ENCODE assay signal across 16 cellular contexts in the genomic region with DNA sequence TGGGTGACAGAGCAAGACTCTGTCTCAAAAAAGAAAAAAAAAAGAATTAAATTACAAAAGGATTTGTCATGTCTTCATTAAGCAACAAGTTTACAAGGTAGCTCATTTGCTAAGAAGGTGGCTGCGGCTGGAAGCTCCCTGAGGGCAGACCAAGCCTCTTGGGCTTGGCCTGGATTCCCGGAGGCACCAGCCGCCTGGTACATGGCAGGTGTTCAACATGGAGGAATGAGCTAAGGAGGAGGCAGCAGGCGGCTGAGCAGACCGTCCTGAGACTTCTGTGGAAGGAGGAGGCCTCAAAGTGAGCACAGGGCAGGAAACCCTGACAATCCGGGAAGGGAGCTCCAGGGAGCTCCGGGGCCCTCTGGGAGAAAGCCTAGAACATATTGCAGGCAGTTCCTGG. TPM values are rescaled to one million over a fixed set of nuclear protein-coding genes. Genes with fewer than 3 reads are reported as not detected.
DNase-seq lines count a peak whose midpoint lies in the region; ATAC-seq and TF ChIP-seq lines count a peak whose summit lies in the region.
"Had no signal": no experiment of that assay in that cellular context is flagged by ENCODE, and none has a peak within 500 bp of the region (broad histone marks: within the 10 kb centered on the region; RNA-seq: fewer than 3 reads in every experiment).

No MANE protein-coding gene starts in this region.

- H3K36me3 ChIP-seq in heart left ventricle (no peaks in the 10 kb centered on the region), OCI-LY1 (ENCODE audit: insufficient read depth, low read length) (no peaks in the 10 kb centered on the region), spleen (no peaks in the 10 kb centered on the region)
- H3K36me3 ChIP-seq: HAP-1 had no signal

- H3F3A ChIP-seq in OCI-LY1 (ENCODE audit: insufficient read depth, low read length), result peaks cover 3% of the 10 kb centered on the region; the same call in 1 of the 2 replicates

- H3K36me3 Mint-ChIP-seq in neural crest cell (ENCODE audit: low read depth), result no peaks in the 10 kb centered on the region
- H3K36me3 Mint-ChIP-seq: CD4-positive, alpha-beta memory T cell had no signal

- H3K9me3 Mint-ChIP-seq in neural crest cell, result no peaks in the 10 kb centered on the region
- H3K9me3 Mint-ChIP-seq: CD4-positive, alpha-beta memory T cell had no signal

- H3K4me1 ChIP-seq in heart left ventricle (peaks cover 0 to 59% (median 8%) of the 10 kb centered on the region in 12 donors), OCI-LY1 (ENCODE audit: insufficient read depth, low read length, severe bottlenecking) (peaks cover 73% of the 10 kb centered on the region), spleen (peaks cover 0 to 12% (median 5%) of the 10 kb centered on the region in 6 donors)
- H3K4me1 ChIP-seq: HAP-1 had no signal

- TF ChIP-seq POLR2A in heart left ventricle (IDR thresholded peaks at IDR 0.05), result no peak
- TF ChIP-seq POLR2A in spleen (IDR thresholded peaks at IDR 0.05), result no peak

- WGBS in heart left ventricle, 4 donors, result 71 to 78% (median 74%) methylated on average over 7 of the region's 7 CpGs
- 74 to 90% (median 84%) methylated on average over 7 of the region's 7 CpGs for WGBS in spleen, 5 donors

- H3K27me3 Mint-ChIP-seq in neural crest cell (ENCODE audit: low read depth), result no peaks in the 10 kb centered on the region
- H3K27me3 Mint-ChIP-seq: B cell; CD4-positive, alpha-beta memory T cell had no signal

- DNase-seq in heart left ventricle (no peak), left cardiac atrium (no peak), neural crest cell (ENCODE audit: low read depth, low spot score) (no peak), spleen (peak; percentile 50), T-helper 9 cell (no peak)
- no peak for DNase-seq in NK-92 treated with Interleukin-12 subunit alpha and Interleukin-12 subunit beta, amount 100 ng/mL, for 24 hours (lab: John Stamatoyannopoulos, UW)
- DNase-seq: ACHN; CD4-positive, alpha-beta memory T cell; DMS153; DMS79 treated with DMSO at 0.1 percent for 48 hours; EL; GOT3 had no signal

- no peak overlapping the region for H3K4me3 ChIP-seq in heart left ventricle
- H3K4me3 ChIP-seq in OCI-LY1 (ENCODE audit: low read depth, low read length, poor library complexity, severe bottlenecking), result no peak overlapping the region
- H3K4me3 ChIP-seq in spleen, result no peak overlapping the region
- H3K4me3 ChIP-seq: HAP-1 had no signal

- ATAC-seq in heart left ventricle (no peak), left cardiac atrium (no peak)

- H3K27ac ChIP-seq in heart left ventricle (peak overlapping the region in 7 of 12 donors; percentile 9 to 100 (median 46)), OCI-LY1 (ENCODE audit: low read depth, low read length, poor library complexity, severe bottlenecking) (peak overlapping the region; percentile 61), spleen (no peak overlapping the region)
- H3K27ac ChIP-seq: C4-2B had no signal

- H3K4me3 Mint-ChIP-seq in neural crest cell, result no peak overlapping the region
- H3K4me3 Mint-ChIP-seq: B cell; CD4-positive, alpha-beta memory T cell had no signal

- no peak overlapping the region for H3K9ac ChIP-seq in OCI-LY1 (ENCODE audit: low read length)

- H2AFZ ChIP-seq in OCI-LY1 (ENCODE audit: low read length), result no peak overlapping the region

- no peaks in the 10 kb centered on the region for H3K27me3 ChIP-seq in heart left ventricle
- no peaks in the 10 kb centered on the region for H3K27me3 ChIP-seq in OCI-LY1 (ENCODE audit: insufficient read depth, low read length)
- no peaks in the 10 kb centered on the region for H3K27me3 ChIP-seq in spleen (replicated peaks in 1 of 7)

- no peaks in the 10 kb centered on the region for H3K9me2 ChIP-seq in OCI-LY1 (ENCODE audit: low read depth, low read length)

- peaks cover 26% of the 10 kb centered on the region for H3K4me1 Mint-ChIP-seq in neural crest cell
- H3K4me1 Mint-ChIP-seq: CD4-positive, alpha-beta memory T cell had no signal

- H3K9me3 ChIP-seq in heart left ventricle (no peaks in the 10 kb centered on the region), OCI-LY1 (ENCODE audit: low read length) (no peaks in the 10 kb centered on the region), spleen (no peaks in the 10 kb centered on the region)
- H3K9me3 ChIP-seq: HAP-1 had no signal

- no peak overlapping the region for H3K4me2 ChIP-seq in OCI-LY1 (ENCODE audit: low read length)

- H3K79me2 ChIP-seq in OCI-LY1 (ENCODE audit: insufficient read depth, low read length), result no peaks in the 10 kb centered on the region

- no peaks in the 10 kb centered on the region for H4K20me1 ChIP-seq in OCI-LY1 (ENCODE audit: insufficient read depth, low read length)

- TF ChIP-seq CTCF in heart left ventricle (IDR thresholded peaks at IDR 0.05) (no peak), OCI-LY1 (IDR thresholded peaks at IDR 0.05; ENCODE audit: low read length) (no peak), neural crest cell (conservative IDR thresholded peaks at IDR 0.05) (no peak), spleen (IDR thresholded peaks at IDR 0.05 in 8 of 11, conservative IDR thresholded peaks at IDR 0.05 in 3 of 11) (no peak)

- intact Hi-C loops in heart left ventricle (cut with DNase I) (no loop called here), left cardiac atrium (cut with DNase I) (no loop called here), spleen (cut with DNase I; ENCODE audit: low total_unique reads) (no loop called here)

- H3K27ac Mint-ChIP-seq in neural crest cell (ENCODE audit: unreplicated experiment), result peak overlapping the region; percentile 27
- H3K27ac Mint-ChIP-seq: B cell; CD4-positive, alpha-beta memory T cell had no signal

RNA-seq across cellular contexts. Expression of gene MYLK3, which starts 3.2 kb away (rescaled TPM):
- total RNA-seq in heart left ventricle (100 to 1,000 TPM; 169 to 374 (median 257) TPM), left cardiac atrium (100 to 1,000 TPM; 230 to 333 TPM), neural crest cell (0.33 and 1.0 TPM in 2 replicates), spleen (1 to 10 TPM in 2 of 7 donors, under 1 TPM in 4, not detected in 1; 0.13 to 2.4 (median 0.37) TPM)
- polyA plus RNA-seq in heart left ventricle (100 to 1,000 TPM in 1 of 2 donors, 10 to 100 TPM in 1; 76.4 to 133 TPM), spleen (under 1 TPM; 0.03 to 0.26 (median 0.07) TPM)
- polyA plus RNA-seq: CD4-positive, alpha-beta memory T cell had no signal

Comparison
In these comparisons a context has a peak if more than half of its experiments do, and no peak if none do; other contexts are left out.
1. H3K27ac ChIP-seq: peak in heart left ventricle (7 of 12) and OCI-LY1 (single experiment); none in spleen (0 of 8).
2. RNA of gene MYLK3, which starts 3.2 kb away (total RNA-seq): 230 to 333 TPM in left cardiac atrium and 169 to 374 TPM in heart left ventricle; 0.33 to 1.0 TPM in neural crest cell and 0.13 to 2.4 TPM in spleen; every median in the first group is over 10 times any median in the second.